Comparison of ENCODE assay signal across 20 cellular contexts in genomic region chr6:34595332-34596090, GRCh38. TPM values are rescaled to one million over a fixed set of nuclear protein-coding genes. Genes with fewer than 3 reads are reported as not detected.
DNase-seq lines count a peak whose midpoint lies in the region; ATAC-seq, FAIRE-seq and TF ChIP-seq lines count a peak whose summit lies in the region.
"Had no signal": no experiment of that assay in that cellular context is flagged by ENCODE, and none has a peak within 500 bp of the region (broad histone marks: within the 10 kb centered on the region; RNA-seq: fewer than 3 reads in every experiment).

No MANE protein-coding gene starts in this region.

- no peak for TF ChIP-seq EP300 in K562 (IDR thresholded peaks at IDR 0.05; ENCODE audit: low read length)

- H3K9me1 ChIP-seq in K562 (ENCODE audit: control insufficient read depth, insufficient read depth, low read length) = no peaks in the 10 kb centered on the region

- H3K4me2 ChIP-seq in K562 (ENCODE audit: insufficient read depth, low read length) (no peak overlapping the region), H9 (ENCODE audit: insufficient read depth, insufficient read length, low read length) (no peak overlapping the region)

- 41% methylated on average over 5 of the region's 5 CpGs for WGBS in K562 (ENCODE audit: insufficient coverage, low coverage, missing lambda C conversion rate)
- WGBS in H9 (ENCODE audit: extremely low coverage, insufficient read length, low lambda C conversion rate) = no CpG with 5 or more reads among the region's 5 CpGs

- no peak overlapping the region for H2BK5ac ChIP-seq in H9 (ENCODE audit: insufficient read length, low read length)

- TF ChIP-seq CTCF in natural killer cell (IDR thresholded peaks at IDR 0.05) (no peak), K562 (IDR thresholded peaks at IDR 0.05 in 2 of 3, conservative IDR thresholded peaks at IDR 0.05 in 1 of 3; ENCODE audit: insufficient read depth in 2 of 3, low read depth in 1 of 3, low read length in 3 of 3) (no peak), H9 (conservative IDR thresholded peaks at IDR 0.05) (no peak), tibial artery (IDR thresholded peaks at IDR 0.05) (no peak)

- H3K14ac ChIP-seq in H9 (ENCODE audit: insufficient read depth, low read length) = no peak overlapping the region

- H3K4me1 Mint-ChIP-seq in natural killer cell = peaks cover 79 to 81% of the 10 kb centered on the region in 2 donors
- peaks cover 49 to 50% of the 10 kb centered on the region in 2 donors for H3K4me1 Mint-ChIP-seq in natural killer cell treated with Interleukin-12 subunit alpha and Interleukin-12 subunit beta and Interleukin-15 and Interleukin-18, amount 100 ng/mL, for 72 hours (ENCODE audit: low read depth in 2 of 2)
- peaks cover 83 to 88% of the 10 kb centered on the region in 2 donors for H3K4me1 Mint-ChIP-seq in immature natural killer cell
- H3K4me1 Mint-ChIP-seq in H9 = peaks cover 10% of the 10 kb centered on the region in 2 experiments

- H3K27me3 Mint-ChIP-seq in natural killer cell (ENCODE audit: low read depth in 2 of 2) (no peaks in the 10 kb centered on the region), immature natural killer cell (ENCODE audit: low read depth in 3 of 3) (no peaks in the 10 kb centered on the region), H9 (ENCODE audit: low read depth) (no peaks in the 10 kb centered on the region)
- no peaks in the 10 kb centered on the region for H3K27me3 Mint-ChIP-seq in natural killer cell treated with Interleukin-12 subunit alpha and Interleukin-12 subunit beta and Interleukin-15 and Interleukin-18, amount 100 ng/mL, for 72 hours
- H3K27me3 Mint-ChIP-seq: activated CD4-positive, alpha-beta T cell treated with anti-CD3 and anti-CD28 coated beads, Interleukin-2, amount 10 ng/mL, durations not matched to agents 24 days and 14 days; activated naive CD8-positive, alpha-beta T cell treated with anti-CD3 and anti-CD28 coated beads, Interleukin-2, amount 10 ng/mL, durations not matched to agents 7 days and 5 days had no signal

- H3K18ac ChIP-seq in H9 (ENCODE audit: insufficient read length, low read depth, low read length) = no peak overlapping the region

- no TSS peak for BruUV-seq in K562 (replicated peaks; lab: Mats Ljungman, UMichigan)

- peaks cover 3 to 4% of the 10 kb centered on the region in 2 experiments; a peak in 2 of 5 replicates for H3K4me1 ChIP-seq in K562 (replicated peaks in 1 of 2; ENCODE audit: control insufficient read depth in 2 of 2, insufficient read depth in 2 of 2, low read length in 2 of 2)
- H3K4me1 ChIP-seq in H9 (ENCODE audit: insufficient read depth, low read length) = no peaks in the 10 kb centered on the region
- peaks cover 4 to 58% (median 39%) of the 10 kb centered on the region in 4 donors for H3K4me1 ChIP-seq in tibial artery

- CTCF ChIA-PET in K562 (lab: Yijun Ruan, JAX; ENCODE audit: low intra/inter-chr PET ratio) = no interaction called here

- no peak overlapping the region for H3T11ph ChIP-seq in H9 (ENCODE audit: low read length)

- H3K27ac Mint-ChIP-seq in natural killer cell (peak overlapping the region; percentile 57 to 95), immature natural killer cell (peak overlapping the region in 5 of 6 donors; percentile 8 to 72 (median 63)), H9 (peak overlapping the region in 1 of 3 experiments; percentile 45; a peak in 1 of 7 replicates)
- H3K27ac Mint-ChIP-seq in natural killer cell treated with Interleukin-12 subunit alpha and Interleukin-12 subunit beta and Interleukin-15 and Interleukin-18, amount 100 ng/mL, for 72 hours = no peak overlapping the region
- H3K27ac Mint-ChIP-seq: activated CD4-positive, alpha-beta T cell treated with anti-CD3 and anti-CD28 coated beads, Interleukin-2, amount 10 ng/mL, durations not matched to agents 24 days and 14 days; activated naive CD8-positive, alpha-beta T cell treated with anti-CD3 and anti-CD28 coated beads, Interleukin-2, amount 10 ng/mL, durations not matched to agents 7 days and 5 days had no signal

- H3K79me2 ChIP-seq in K562 (ENCODE audit: control insufficient read depth, insufficient read depth, low read length) (peaks cover 77% of the 10 kb centered on the region), H9 (ENCODE audit: insufficient read depth, low read length) (peaks cover 2% of the 10 kb centered on the region; the same call in 1 of the 2 replicates)

- H3K36me3 ChIP-seq in K562 (ENCODE audit: control insufficient read depth, insufficient read depth, low read length) (peaks cover 36% of the 10 kb centered on the region), tibial artery (no peaks in the 10 kb centered on the region)

- H3K23ac ChIP-seq in H9 (ENCODE audit: insufficient read length, low read depth, low read length) = no peak overlapping the region

- no peak overlapping the region for H2BK15ac ChIP-seq in H9 (ENCODE audit: low read depth, low read length)

- H2AK5ac ChIP-seq in H9 (ENCODE audit: insufficient read length, low read length) = no peak overlapping the region

- H3K36me3 Mint-ChIP-seq in natural killer cell (no peaks in the 10 kb centered on the region), immature natural killer cell (peaks cover 0 to under 1% (median 0%) of the 10 kb centered on the region in 3 donors), H9 (ENCODE audit: insufficient read depth in 1 of 3, low read depth in 3 of 3) (no peaks in the 10 kb centered on the region)
- H3K36me3 Mint-ChIP-seq in natural killer cell treated with Interleukin-12 subunit alpha and Interleukin-12 subunit beta and Interleukin-15 and Interleukin-18, amount 100 ng/mL, for 72 hours = no peaks in the 10 kb centered on the region

- DNase-seq in natural killer cell = no peak
- no peak for DNase-seq in natural killer cell treated with Interleukin-12 subunit alpha and Interleukin-12 subunit beta and Interleukin-15 and Interleukin-18, amount 100 ng/mL, for 72 hours (ENCODE audit: low spot score)
- no peak for DNase-seq in K562 (ENCODE audit: extremely low read depth in 1 of 4, low spot score in 3 of 4)
- no peak for DNase-seq in immature natural killer cell
- DNase-seq in H9 = no peak
- no peak for DNase-seq in tibial artery
- no peak for DNase-seq in midbrain (lab: John Stamatoyannopoulos, UW)
- DNase-seq: activated CD4-positive, alpha-beta T cell treated with anti-CD3 and anti-CD28 coated beads, Interleukin-2, amount 10 ng/mL, durations not matched to agents 24 days and 14 days; activated naive CD8-positive, alpha-beta T cell treated with anti-CD3 and anti-CD28 coated beads, Interleukin-2, amount 10 ng/mL, durations not matched to agents 7 days and 5 days; activated T-cell treated with anti-CD3 and anti-CD28 coated beads, Interleukin-2, amount 50 U/mL, for 1 hour; NCI-H1930; NCI-H774; stimulated activated CD4-positive, alpha-beta T cell treated with anti-CD3 and anti-CD28 coated beads, Interleukin-2, amount 100 ng/mL, for 48 hours; T-helper 2 cell; upper lobe of right lung had no signal

- in situ Hi-C loops in K562 (cut with MboI) = no loop called here

- H2AFZ ChIP-seq in K562 (ENCODE audit: low read depth, low read length) = no peak overlapping the region
- H2AFZ ChIP-seq in H9 (ENCODE audit: low read length) = no peak overlapping the region

- no peak for TF ChIP-seq POLR2A in K562 (conservative IDR thresholded peaks at IDR 0.05)

- H2BK12ac ChIP-seq in H9 (ENCODE audit: insufficient read length, low read depth, low read length) = no peak overlapping the region

- no peak for TF ChIP-seq RAD21 in K562 (CRISPR knock-in tag; conservative IDR thresholded peaks at IDR 0.05 in 1 of 2, IDR thresholded peaks at IDR 0.05 in 1 of 2)

- H3K9me3 Mint-ChIP-seq in natural killer cell (no peaks in the 10 kb centered on the region), immature natural killer cell (no peaks in the 10 kb centered on the region), H9 (no peaks in the 10 kb centered on the region)
- H3K9me3 Mint-ChIP-seq in natural killer cell treated with Interleukin-12 subunit alpha and Interleukin-12 subunit beta and Interleukin-15 and Interleukin-18, amount 100 ng/mL, for 72 hours = no peaks in the 10 kb centered on the region
- H3K9me3 Mint-ChIP-seq: activated CD4-positive, alpha-beta T cell treated with anti-CD3 and anti-CD28 coated beads, Interleukin-2, amount 10 ng/mL, durations not matched to agents 24 days and 14 days; activated naive CD8-positive, alpha-beta T cell treated with anti-CD3 and anti-CD28 coated beads, Interleukin-2, amount 10 ng/mL, durations not matched to agents 7 days and 5 days; neural crest cell had no signal

- H3K27me3 ChIP-seq in K562 (ENCODE audit: control insufficient read depth in 2 of 2, insufficient read depth in 2 of 2, low read length in 2 of 2) = no peaks in the 10 kb centered on the region
- H3K27me3 ChIP-seq in H9 (ENCODE audit: insufficient read depth, low read length) = no peaks in the 10 kb centered on the region
- no peaks in the 10 kb centered on the region for H3K27me3 ChIP-seq in tibial artery
- H3K27me3 ChIP-seq: upper lobe of right lung had no signal

- H3K9me3 ChIP-seq in K562 (replicated peaks; ENCODE audit: control insufficient read depth, insufficient read depth, low read depth, low read length) (no peaks in the 10 kb centered on the region), H9 (ENCODE audit: control insufficient read depth, low read depth, low read length) (no peaks in the 10 kb centered on the region), tibial artery (no peaks in the 10 kb centered on the region)
- H3K9me3 ChIP-seq: upper lobe of right lung had no signal

- no peaks in the 10 kb centered on the region for H3K23me2 ChIP-seq in H9 (ENCODE audit: insufficient read length, low read depth, low read length, poor library complexity, severe bottlenecking)

- POLR2A ChIA-PET in K562 (lab: Yijun Ruan, JAX) = interaction anchor here (0.5 to 1.4 kb wide), 3 partner anchors 14 to 35 kb away, joined by 3 to 4 read pairs (median 3); no protein-coding TSS in a partner anchor

- H3K4me3 Mint-ChIP-seq in natural killer cell (no peak overlapping the region), immature natural killer cell (peak overlapping the region in 4 of 5 donors; percentile 1 to 31 (median 6)), H9 (no peak overlapping the region)
- H3K4me3 Mint-ChIP-seq in natural killer cell treated with Interleukin-12 subunit alpha and Interleukin-12 subunit beta and Interleukin-15 and Interleukin-18, amount 100 ng/mL, for 72 hours = no peak overlapping the region
- H3K4me3 Mint-ChIP-seq: activated CD4-positive, alpha-beta T cell treated with anti-CD3 and anti-CD28 coated beads, Interleukin-2, amount 10 ng/mL, durations not matched to agents 24 days and 14 days; activated naive CD8-positive, alpha-beta T cell treated with anti-CD3 and anti-CD28 coated beads, Interleukin-2, amount 10 ng/mL, durations not matched to agents 7 days and 5 days; neural crest cell had no signal

- peaks cover 32% of the 10 kb centered on the region for H4K20me1 ChIP-seq in K562 (replicated peaks; ENCODE audit: control insufficient read depth, insufficient read depth, low read length)
- no peaks in the 10 kb centered on the region for H4K20me1 ChIP-seq in H9 (ENCODE audit: control insufficient read depth, insufficient read depth, insufficient read length)

- H2BK20ac ChIP-seq in H9 (ENCODE audit: low read depth, low read length, poor library complexity, severe bottlenecking) = no peak overlapping the region

- ATAC-seq in natural killer cell = no peak
- ATAC-seq in natural killer cell treated with Interleukin-12 subunit alpha and Interleukin-12 subunit beta and Interleukin-15 and Interleukin-18, amount 100 ng/mL, for 72 hours = no peak
- ATAC-seq in K562 = no peak; the same call in 2 of the 3 replicates
- ATAC-seq in GM21737 (IDR thresholded peaks at IDR 0.05; ENCODE audit: unreplicated experiment) = no peak
- ATAC-seq: sciatic nerve, upper lobe of right lung had no signal

- H3K4ac ChIP-seq in H9 (ENCODE audit: low read depth, low read length) = no peak overlapping the region

- H3K27ac ChIP-seq in K562 (ENCODE audit: extremely low read depth, low read depth, low read length) (no peak overlapping the region), H9 (ENCODE audit: insufficient read length, low read depth, low read length) (no peak overlapping the region), tibial artery (no peak overlapping the region)
- H3K27ac ChIP-seq: upper lobe of right lung had no signal

- no peak overlapping the region for H4K8ac ChIP-seq in H9 (replicated peaks; ENCODE audit: insufficient read length, low read depth, low read length)

- H3K9ac ChIP-seq in K562 (ENCODE audit: insufficient read depth in 1 of 2, low read depth in 2 of 2, low read length in 2 of 2) (no peak overlapping the region), H9 (ENCODE audit: extremely low read depth, insufficient read length, low read length) (no peak overlapping the region)

- H3K56ac ChIP-seq in H9 (ENCODE audit: insufficient read length, low read depth, low read length) = no peak overlapping the region

- H4K91ac ChIP-seq in H9 (ENCODE audit: insufficient read length, low read depth, low read length) = no peak overlapping the region

- intact Hi-C loops in natural killer cell (cut with micrococcal nuclease) = no loop called here
- intact Hi-C loops in K562 (cut with micrococcal nuclease) = no loop called here
- intact Hi-C loops in tibial artery (cut with DNase I; ENCODE audit: low total_unique reads) = loop anchor here (10.0 kb wide), 1 partner anchor 161 kb away; no protein-coding TSS in a partner anchor

- no peak overlapping the region for H3K4me3 ChIP-seq in K562
- no peak overlapping the region for H3K4me3 ChIP-seq in tibial artery
- H3K4me3 ChIP-seq: lung, upper lobe of right lung had no signal

- no peak for FAIRE-seq in K562 (lab: Jason Lieb, UNC)

- peaks cover 6% of the 10 kb centered on the region for H3K79me1 ChIP-seq in H9 (ENCODE audit: insufficient read depth, low read depth, low read length, poor library complexity, severe bottlenecking)

- no peak overlapping the region for H4K5ac ChIP-seq in H9 (ENCODE audit: insufficient read length, low read depth, low read length)

- no peak overlapping the region for H2BK120ac ChIP-seq in H9 (ENCODE audit: low read depth, low read length, poor library complexity, severe bottlenecking)

RNA-seq across cellular contexts. Expression of gene SPDEF, which starts 39.4 kb away (rescaled TPM):
- total RNA-seq in natural killer cell (under 1 TPM; 0.25 to 0.68 (median 0.45) TPM), K562 (2014; rRNA removed) (0.08 TPM in 1 of 2 replicates, not detected in the other), K562 (2014; rRNA removed; fragmentation: Illumina TruSeq; extraction: Trizol) (not detected in 2 replicates), K562 (2015; rRNA removed; fragmentation: Illumina TruSeq; extraction: Trizol) (0.11 and 0.15 TPM in 2 replicates), K562 (2021) (0.11 and 0.16 TPM in 2 replicates), H9 (2021) (0.15 and 0.22 TPM in 2 replicates)
- not detected for total RNA-seq in natural killer cell treated with Interleukin-12 subunit alpha and Interleukin-12 subunit beta and Interleukin-15 and Interleukin-18, amount 100 ng/mL, for 72 hours
- not detected in 2 replicates for total RNA-seq in K562 (2011; cell fraction: chromatin; rRNA removed; ENCODE audit: low replicate concordance)
- 0.13 TPM in 1 of 2 replicates, not detected in the other for total RNA-seq in K562 (2011; cell fraction: nucleolus; rRNA removed)
- total RNA-seq in K562 (2011; cell fraction: nucleoplasm; rRNA removed) = 0.29 TPM in 1 of 2 replicates, not detected in the other
- polyA plus RNA-seq in K562 (2011; rRNA removed) (0.04 and 0.08 TPM in 2 replicates), K562 (2014; fragmentation: Illumina TruSeq; extraction: Trizol) (0.10 TPM in 1 of 2 replicates, not detected in the other), K562 (2014; fragmentation: Nextera tagmentation; extraction: Ambion mirVana) (not detected), K562 (2014; rRNA removed) (0.08 and 0.12 TPM in 2 replicates), immature natural killer cell (not detected)
- 0.13 and 0.16 TPM in 2 replicates for polyA plus RNA-seq in K562 (2011; cell fraction: cytosol; rRNA removed)
- polyA plus RNA-seq in K562 (2011; cell fraction: nucleus; rRNA removed) = 0.23 and 0.35 TPM in 2 replicates
- polyA plus RNA-seq in K562 (2012) = 0.05 TPM in 1 of 2 replicates, not detected in the other
- polyA minus RNA-seq in K562 (2011; rRNA and poly(A)+ RNA removed) = not detected in 2 replicates
- polyA minus RNA-seq in K562 (2011; cell fraction: cytosol; rRNA and poly(A)+ RNA removed) = not detected in 2 replicates
- not detected in 2 replicates for polyA minus RNA-seq in K562 (2011; cell fraction: nucleus; rRNA and poly(A)+ RNA removed)
- total RNA-seq: A673; activated CD4-positive, alpha-beta T cell treated with anti-CD3 and anti-CD28 coated beads, Interleukin-2, amount 10 ng/mL, durations not matched to agents 24 days and 14 days; activated naive CD8-positive, alpha-beta T cell treated with anti-CD3 and anti-CD28 coated beads, Interleukin-2, amount 10 ng/mL, durations not matched to agents 7 days and 5 days; sciatic nerve had no signal

Comparison
In these comparisons a context has a peak if more than half of its experiments do, and no peak if none do; other contexts are left out.
1. H3K27ac Mint-ChIP-seq: peak in natural killer cell (2 of 2) and immature natural killer cell (5 of 6); none in natural killer cell treated with Interleukin-12 subunit alpha and Interleukin-12 subunit beta and Interleukin-15 and Interleukin-18, amount 100 ng/mL, for 72 hours (0 of 2).
2. H3K4me3 Mint-ChIP-seq: peak in immature natural killer cell (4 of 5); none in natural killer cell (single experiment), natural killer cell treated with Interleukin-12 subunit alpha and Interleukin-12 subunit beta and Interleukin-15 and Interleukin-18, amount 100 ng/mL, for 72 hours (single experiment) and H9 (0 of 2).